In the genomic region with DNA sequence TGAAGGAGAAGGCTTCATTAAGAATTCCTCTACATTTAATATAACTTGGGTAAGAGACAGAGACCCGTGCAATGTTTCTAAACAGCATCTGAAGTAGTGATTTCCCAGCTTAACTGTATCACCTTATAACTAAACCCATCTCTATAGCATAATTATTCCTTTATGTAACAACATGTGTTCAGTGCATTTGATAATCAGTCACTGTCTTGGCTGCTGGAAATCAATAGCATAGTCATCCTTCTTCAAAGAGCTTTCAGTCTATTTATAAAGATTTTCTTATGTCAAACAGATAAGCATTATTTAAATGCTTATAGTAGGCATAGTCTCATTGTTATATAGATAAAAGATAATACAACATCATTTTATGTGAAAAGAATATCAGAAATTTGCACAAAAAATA, we compare ENCODE assay signal across 18 cellular contexts.
"Had no signal": no experiment of that assay in that cellular context is flagged by ENCODE, and none has a peak within 500 bp of the region (broad histone marks: within the 10 kb centered on the region; RNA-seq: fewer than 3 reads in every experiment).

No MANE protein-coding gene starts in this region.

- DNase-seq: colonic mucosa; cortex of kidney; dermis blood vessel endothelial cell; dorsolateral prefrontal cortex; effector CD4-positive, alpha-beta T cell; effector CD8-positive, alpha-beta T cell; effector memory CD4-positive, alpha-beta T cell; effector memory CD8-positive, alpha-beta T cell; endodermal cell; erythroblast; esophagus squamous epithelium; foreskin fibroblast; foreskin keratinocyte; gastrocnemius medialis; glutamatergic neuron; head of caudate nucleus; heart left ventricle; heart right ventricle had no signal
